1 cellular context compared by ENCODE assay signal in genomic region chr19:47518139-47518538, GRCh38.
TF ChIP-seq lines count a peak whose summit lies in the region.

No MANE protein-coding gene starts in this region.

TF ChIP-seq in GM12878, 131 proteins besides CTCF, POLR2A, EP300 and RAD21 (continues in another document):
- no peak for TF ChIP-seq MYC (IDR thresholded peaks at IDR 0.05; ENCODE audit: insufficient read depth, insufficient read length, insufficient replicate concordance, low read length, severe bottlenecking)
- TF ChIP-seq IKZF2 (IDR thresholded peaks at IDR 0.05) = peak; percentile 98 to 99
- peak; percentile 92 for TF ChIP-seq BCL11A (IDR thresholded peaks at IDR 0.05; ENCODE audit: low read depth, low read length)
- peak; percentile 71; the same call in 1 of the 2 replicates for TF ChIP-seq PAX8 (IDR thresholded peaks at IDR 0.05)
- TF ChIP-seq ETV6 (conservative IDR thresholded peaks at IDR 0.05 in 1 of 2, IDR thresholded peaks at IDR 0.05 in 1 of 2; ENCODE audit: borderline replicate concordance in 1 of 2, low read depth in 1 of 2) = peak in 1 of 2 experiments; percentile 62; a peak in 1 of 4 replicates
- no peak for TF ChIP-seq HDGF (IDR thresholded peaks at IDR 0.05)
- peak; percentile 97 for TF ChIP-seq SKIL (IDR thresholded peaks at IDR 0.05; ENCODE audit: low read depth, poor library complexity, severe bottlenecking)
- TF ChIP-seq CBX3 (IDR thresholded peaks at IDR 0.05; ENCODE audit: borderline replicate concordance, low read depth) = no peak
- TF ChIP-seq NR2C2 (IDR thresholded peaks at IDR 0.05; ENCODE audit: borderline replicate concordance, control insufficient read depth, insufficient read length, low read depth) = no peak
- no peak for TF ChIP-seq RCOR1 (conservative IDR thresholded peaks at IDR 0.05; ENCODE audit: low read depth, low read length)
- TF ChIP-seq E4F1 (IDR thresholded peaks at IDR 0.05; ENCODE audit: borderline replicate concordance, partially characterized antibody) = no peak
- TF ChIP-seq KAT2A (conservative IDR thresholded peaks at IDR 0.05; ENCODE audit: control insufficient read depth, low read depth, low read length) = no peak
- 0 out of 2 replicates have a peak, but pooled peaks have one; percentile 9 for TF ChIP-seq NR2C1 (IDR thresholded peaks at IDR 0.05)
- TF ChIP-seq TCF3 (IDR thresholded peaks at IDR 0.05; ENCODE audit: borderline replicate concordance, insufficient read depth, low read depth, low read length) = peak; percentile 91
- peak; percentile 91; the same call in 1 of the 2 replicates for TF ChIP-seq CHD1 (IDR thresholded peaks at IDR 0.05; ENCODE audit: low read depth, low read length)
- peak; percentile 90 for TF ChIP-seq TBL1XR1 (IDR thresholded peaks at IDR 0.05; ENCODE audit: low read depth, low read length)
- no peak for TF ChIP-seq CUX1 (IDR thresholded peaks at IDR 0.05; ENCODE audit: insufficient replicate concordance, low read depth, low read length)
- TF ChIP-seq BCL3 (IDR thresholded peaks at IDR 0.05; ENCODE audit: borderline replicate concordance, insufficient read depth, low read depth, low read length, poor library complexity, severe bottlenecking) = peak; percentile 71
- TF ChIP-seq, protein P1, sequence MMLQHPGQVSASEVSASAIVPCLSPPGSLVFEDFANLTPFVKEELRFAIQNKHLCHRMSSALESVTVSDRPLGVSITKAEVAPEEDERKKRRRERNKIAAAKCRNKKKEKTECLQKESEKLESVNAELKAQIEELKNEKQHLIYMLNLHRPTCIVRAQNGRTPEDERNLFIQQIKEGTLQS (IDR thresholded peaks at IDR 0.05; ENCODE audit: borderline replicate concordance, extremely low read depth, low read depth, low read length) = no peak
- TF ChIP-seq TCF12 (IDR thresholded peaks at IDR 0.05; ENCODE audit: low read depth, low read length) = peak; percentile 96
- TF ChIP-seq, protein P2, sequence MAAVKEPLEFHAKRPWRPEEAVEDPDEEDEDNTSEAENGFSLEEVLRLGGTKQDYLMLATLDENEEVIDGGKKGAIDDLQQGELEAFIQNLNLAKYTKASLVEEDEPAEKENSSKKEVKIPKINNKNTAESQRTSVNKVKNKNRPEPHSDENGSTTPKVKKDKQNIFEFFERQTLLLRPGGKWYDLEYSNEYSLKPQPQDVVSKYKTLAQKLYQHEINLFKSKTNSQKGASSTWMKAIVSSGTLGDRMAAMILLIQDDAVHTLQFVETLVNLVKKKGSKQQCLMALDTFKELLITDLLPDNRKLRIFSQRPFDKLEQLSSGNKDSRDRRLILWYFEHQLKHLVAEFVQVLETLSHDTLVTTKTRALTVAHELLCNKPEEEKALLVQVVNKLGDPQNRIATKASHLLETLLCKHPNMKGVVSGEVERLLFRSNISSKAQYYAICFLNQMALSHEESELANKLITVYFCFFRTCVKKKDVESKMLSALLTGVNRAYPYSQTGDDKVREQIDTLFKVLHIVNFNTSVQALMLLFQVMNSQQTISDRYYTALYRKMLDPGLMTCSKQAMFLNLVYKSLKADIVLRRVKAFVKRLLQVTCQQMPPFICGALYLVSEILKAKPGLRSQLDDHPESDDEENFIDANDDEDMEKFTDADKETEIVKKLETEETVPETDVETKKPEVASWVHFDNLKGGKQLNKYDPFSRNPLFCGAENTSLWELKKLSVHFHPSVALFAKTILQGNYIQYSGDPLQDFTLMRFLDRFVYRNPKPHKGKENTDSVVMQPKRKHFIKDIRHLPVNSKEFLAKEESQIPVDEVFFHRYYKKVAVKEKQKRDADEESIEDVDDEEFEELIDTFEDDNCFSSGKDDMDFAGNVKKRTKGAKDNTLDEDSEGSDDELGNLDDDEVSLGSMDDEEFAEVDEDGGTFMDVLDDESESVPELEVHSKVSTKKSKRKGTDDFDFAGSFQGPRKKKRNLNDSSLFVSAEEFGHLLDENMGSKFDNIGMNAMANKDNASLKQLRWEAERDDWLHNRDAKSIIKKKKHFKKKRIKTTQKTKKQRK (IDR thresholded peaks at IDR 0.05; ENCODE audit: low read depth, low read length) = no peak
- TF ChIP-seq TAF1 (IDR thresholded peaks at IDR 0.05; ENCODE audit: borderline replicate concordance, low read depth, low read length) = no peak
- no peak for TF ChIP-seq MYB (IDR thresholded peaks at IDR 0.05; ENCODE audit: borderline replicate concordance, low read depth, low read length)
- no peak; the same call in 1 of the 2 replicates for TF ChIP-seq ZNF384 (IDR thresholded peaks at IDR 0.05; ENCODE audit: borderline replicate concordance, low read depth, low read length)
- TF ChIP-seq PAX5 (IDR thresholded peaks at IDR 0.05; ENCODE audit: borderline replicate concordance, low read depth, low read length) = peak; percentile 97
- TF ChIP-seq KDM1A (IDR thresholded peaks at IDR 0.05; ENCODE audit: borderline replicate concordance) = no peak
- TF ChIP-seq JUNB (IDR thresholded peaks at IDR 0.05) = no peak; the same call in 1 of the 2 replicates
- no peak for TF ChIP-seq SMAD5 (IDR thresholded peaks at IDR 0.05; ENCODE audit: low read depth)
- TF ChIP-seq NFXL1 (IDR thresholded peaks at IDR 0.05; ENCODE audit: borderline replicate concordance) = no peak
- no peak for TF ChIP-seq SPI1 (IDR thresholded peaks at IDR 0.05; ENCODE audit: borderline replicate concordance, insufficient read depth, low read depth, low read length)
- no peak for TF ChIP-seq LARP7 (IDR thresholded peaks at IDR 0.05)
- peak; percentile 91 for TF ChIP-seq MTA2 (IDR thresholded peaks at IDR 0.05; ENCODE audit: low read depth)
- TF ChIP-seq, protein P3, sequence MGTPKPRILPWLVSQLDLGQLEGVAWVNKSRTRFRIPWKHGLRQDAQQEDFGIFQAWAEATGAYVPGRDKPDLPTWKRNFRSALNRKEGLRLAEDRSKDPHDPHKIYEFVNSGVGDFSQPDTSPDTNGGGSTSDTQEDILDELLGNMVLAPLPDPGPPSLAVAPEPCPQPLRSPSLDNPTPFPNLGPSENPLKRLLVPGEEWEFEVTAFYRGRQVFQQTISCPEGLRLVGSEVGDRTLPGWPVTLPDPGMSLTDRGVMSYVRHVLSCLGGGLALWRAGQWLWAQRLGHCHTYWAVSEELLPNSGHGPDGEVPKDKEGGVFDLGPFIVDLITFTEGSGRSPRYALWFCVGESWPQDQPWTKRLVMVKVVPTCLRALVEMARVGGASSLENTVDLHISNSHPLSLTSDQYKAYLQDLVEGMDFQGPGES (IDR thresholded peaks at IDR 0.05) = no peak
- TF ChIP-seq KLF5 (IDR thresholded peaks at IDR 0.05; ENCODE audit: partially characterized antibody) = peak; percentile 67
- peak; percentile 53; the same call in 1 of the 2 replicates for TF ChIP-seq CREB1 (IDR thresholded peaks at IDR 0.05; ENCODE audit: low read depth)
- peak; percentile 94; the same call in 1 of the 2 replicates for TF ChIP-seq EZH2 (IDR thresholded peaks at IDR 0.05; ENCODE audit: borderline replicate concordance, control insufficient read depth, low read depth, low read length)
- TF ChIP-seq EGR1 (IDR thresholded peaks at IDR 0.05; ENCODE audit: borderline replicate concordance in 1 of 2, low read depth in 2 of 2, low read length in 2 of 2) = peak in 1 of 2 experiments; percentile 45; a peak in 1 of 3 replicates
- TF ChIP-seq SMC3 (IDR thresholded peaks at IDR 0.05; ENCODE audit: borderline replicate concordance, low read length) = no peak; the same call in 1 of the 2 replicates
- no peak for TF ChIP-seq HDAC2 (IDR thresholded peaks at IDR 0.05)
- TF ChIP-seq RBBP5 (conservative IDR thresholded peaks at IDR 0.05) = no peak
- TF ChIP-seq NFYA (IDR thresholded peaks at IDR 0.05; ENCODE audit: borderline replicate concordance, low read depth, low read length) = no peak
- TF ChIP-seq, protein P4, sequence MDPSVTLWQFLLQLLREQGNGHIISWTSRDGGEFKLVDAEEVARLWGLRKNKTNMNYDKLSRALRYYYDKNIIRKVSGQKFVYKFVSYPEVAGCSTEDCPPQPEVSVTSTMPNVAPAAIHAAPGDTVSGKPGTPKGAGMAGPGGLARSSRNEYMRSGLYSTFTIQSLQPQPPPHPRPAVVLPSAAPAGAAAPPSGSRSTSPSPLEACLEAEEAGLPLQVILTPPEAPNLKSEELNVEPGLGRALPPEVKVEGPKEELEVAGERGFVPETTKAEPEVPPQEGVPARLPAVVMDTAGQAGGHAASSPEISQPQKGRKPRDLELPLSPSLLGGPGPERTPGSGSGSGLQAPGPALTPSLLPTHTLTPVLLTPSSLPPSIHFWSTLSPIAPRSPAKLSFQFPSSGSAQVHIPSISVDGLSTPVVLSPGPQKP (IDR thresholded peaks at IDR 0.05; ENCODE audit: low read depth, low read length) = no peak
- TF ChIP-seq HCFC1 (IDR thresholded peaks at IDR 0.05; ENCODE audit: low read length) = no peak
- peak; percentile 97; the same call in 1 of the 2 replicates for TF ChIP-seq MTA3 (IDR thresholded peaks at IDR 0.05; ENCODE audit: borderline replicate concordance, low read length)
- TF ChIP-seq STAT3 (IDR thresholded peaks at IDR 0.05; ENCODE audit: low read depth, low read length) = no peak
